8 cellular contexts compared by ENCODE assay signal in genomic region chr6:14211596-14211961, GRCh38.
DNase-seq lines count a peak whose midpoint lies in the region; ATAC-seq and TF ChIP-seq lines count a peak whose summit lies in the region.

No MANE protein-coding gene starts in this region.

- H3K4me1 Mint-ChIP-seq in chondrocyte (ENCODE audit: low read depth) = peaks cover 15% of the 10 kb centered on the region
- peaks cover 38 to 74% of the 10 kb centered on the region in 2 donors for H3K4me1 Mint-ChIP-seq in stimulated activated naive B cell treated with anti-CD40 and anti-IgM and Interleukin-4, amounts not matched to agents 10 μg/mL and 1 μg/mL and 100 μg/mL, for 72 hours

- TF ChIP-seq CTCF in PC-9 (conservative IDR thresholded peaks at IDR 0.05) (no peak), chondrocyte (IDR thresholded peaks at IDR 0.05) (no peak)

- H3K27me3 ChIP-seq in GM23248 (replicated peaks; ENCODE audit: insufficient read depth) (no peaks in the 10 kb centered on the region), PC-9 (ENCODE audit: insufficient read depth, low read depth) (no peaks in the 10 kb centered on the region)

- no peaks in the 10 kb centered on the region for H4K20me1 ChIP-seq in GM23248 (ENCODE audit: insufficient read depth)
- H4K20me1 ChIP-seq in PC-9 (ENCODE audit: insufficient read depth) = no peaks in the 10 kb centered on the region

- DNase-seq in CMK (ENCODE audit: low read depth) (peak; percentile 18), GM23248 (peak; percentile 56), PC-9 (peak in 1 of 2 experiments; percentile 38), chondrocyte (ENCODE audit: low spot score) (no peak), left colon (peak; percentile 46 to 64), NCI-H345 (lab: John Stamatoyannopoulos, UW) (no peak)
- DNase-seq in stimulated activated naive B cell treated with anti-CD40 and anti-IgM and Interleukin-4, amounts not matched to agents 10 μg/mL and 1 μg/mL and 100 μg/mL, for 72 hours = no peak

- H3F3A ChIP-seq in GM23248 (ENCODE audit: insufficient read depth) (no peaks in the 10 kb centered on the region), PC-9 (ENCODE audit: insufficient read depth, low read depth) (peaks cover 4% of the 10 kb centered on the region; the same call in 1 of the 2 replicates)

- H3K27me3 Mint-ChIP-seq in chondrocyte (ENCODE audit: low read depth) = peaks cover 4% of the 10 kb centered on the region
- no peaks in the 10 kb centered on the region for H3K27me3 Mint-ChIP-seq in stimulated activated naive B cell treated with anti-CD40 and anti-IgM and Interleukin-4, amounts not matched to agents 10 μg/mL and 1 μg/mL and 100 μg/mL, for 72 hours

- H3K9me2 ChIP-seq in GM23248 (ENCODE audit: insufficient read depth) (no peaks in the 10 kb centered on the region), PC-9 (ENCODE audit: insufficient read depth) (no peaks in the 10 kb centered on the region)

- H3K9me3 ChIP-seq in GM23248 (ENCODE audit: low read depth) = no peaks in the 10 kb centered on the region
- no peaks in the 10 kb centered on the region for H3K9me3 ChIP-seq in PC-9 (ENCODE audit: insufficient read depth, low read depth)

- peaks cover 10% of the 10 kb centered on the region for H3K4me1 ChIP-seq in GM23248 (ENCODE audit: insufficient read depth)
- peaks cover 14% of the 10 kb centered on the region for H3K4me1 ChIP-seq in PC-9 (replicated peaks; ENCODE audit: insufficient read depth)

- H3K4me2 ChIP-seq in GM23248 (ENCODE audit: unreplicated experiment) = peak overlapping the region; percentile 83
- peak overlapping the region; percentile 88 for H3K4me2 ChIP-seq in PC-9

- H3K27ac ChIP-seq in GM23248 (peak overlapping the region; percentile 59), PC-9 (peak overlapping the region; percentile 51)

- CTCF ChIA-PET in PC-9 (lab: Charles Lee) = interaction anchor here (0.7 to 1.5 kb wide), 2 partner anchors 59 to 499 kb away, joined by 3 to 4 read pairs; no protein-coding TSS in a partner anchor

- intact Hi-C loops in PC-9 (cut with micrococcal nuclease; ENCODE audit: unreplicated experiment) (loop anchor here (1.0 to 10.0 kb wide), 9 partner anchors 163 to 1280 kb away; partner anchors contain the start of gene JARID2), left colon (cut with DNase I, micrococcal nuclease) (no loop called here)

- POLR2A ChIA-PET in PC-9 (lab: Charles Lee; ENCODE audit: unreplicated experiment) = interaction anchor here (0.6 kb wide), 1 partner anchor 289 kb away, joined by 3 read pairs; no protein-coding TSS in a partner anchor

- no peaks in the 10 kb centered on the region for H3K9me3 Mint-ChIP-seq in chondrocyte (ENCODE audit: low read depth)
- H3K9me3 Mint-ChIP-seq in stimulated activated naive B cell treated with anti-CD40 and anti-IgM and Interleukin-4, amounts not matched to agents 10 μg/mL and 1 μg/mL and 100 μg/mL, for 72 hours = peaks cover 0 to 1% of the 10 kb centered on the region in 2 donors

- ATAC-seq in left colon (peak; percentile 13), GM19351 (IDR thresholded peaks at IDR 0.05; ENCODE audit: unreplicated experiment) (no peak)
- peak; percentile 27 to 33 for ATAC-seq in stimulated activated naive B cell treated with anti-CD40 and anti-IgM and Interleukin-4, amounts not matched to agents 10 μg/mL and 1 μg/mL and 100 μg/mL, for 72 hours (replicated peaks)

- H3K27ac Mint-ChIP-seq in chondrocyte (ENCODE audit: unreplicated experiment) = peak overlapping the region; percentile 59
- peak overlapping the region; percentile 98 for H3K27ac Mint-ChIP-seq in stimulated activated naive B cell treated with anti-CD40 and anti-IgM and Interleukin-4, amounts not matched to agents 10 μg/mL and 1 μg/mL and 100 μg/mL, for 72 hours

- no TSS peak for BruUV-seq in PC-9 (replicated peaks; lab: Mats Ljungman, UMichigan)

- H2AFZ ChIP-seq in GM23248 = peak overlapping the region; percentile 62
- H2AFZ ChIP-seq in PC-9 = peak overlapping the region; percentile 92

- 21 to 37% methylated on average over 15 to 19 of the region's 19 CpGs for WGBS in GM23248 (ENCODE audit: low coverage in 1 of 2, low lambda C conversion rate in 2 of 2, missing lambda C conversion rate in 2 of 2), 2 experiments

- H3K36me3 Mint-ChIP-seq in chondrocyte (ENCODE audit: low read depth) = peaks cover 1% of the 10 kb centered on the region
- H3K36me3 Mint-ChIP-seq in stimulated activated naive B cell treated with anti-CD40 and anti-IgM and Interleukin-4, amounts not matched to agents 10 μg/mL and 1 μg/mL and 100 μg/mL, for 72 hours = peaks cover 31 to 52% of the 10 kb centered on the region in 2 donors

- H3K36me3 ChIP-seq in GM23248 (ENCODE audit: low read depth) (no peaks in the 10 kb centered on the region), PC-9 (ENCODE audit: low read depth) (no peaks in the 10 kb centered on the region)

- H3K4me3 ChIP-seq in GM23248 = peak overlapping the region; percentile 70
- peak overlapping the region; percentile 61 for H3K4me3 ChIP-seq in PC-9

- H3K79me2 ChIP-seq in GM23248 (ENCODE audit: insufficient read depth) (no peaks in the 10 kb centered on the region), PC-9 (ENCODE audit: low read depth) (no peaks in the 10 kb centered on the region)

- H3K4me3 Mint-ChIP-seq in chondrocyte (ENCODE audit: unreplicated experiment) = peak overlapping the region; percentile 80
- peak overlapping the region; percentile 83 to 86 for H3K4me3 Mint-ChIP-seq in stimulated activated naive B cell treated with anti-CD40 and anti-IgM and Interleukin-4, amounts not matched to agents 10 μg/mL and 1 μg/mL and 100 μg/mL, for 72 hours

- H3K9ac ChIP-seq in GM23248 = peak overlapping the region; percentile 85

- in situ Hi-C loops in GM23248 (cut with MboI) = loop anchor here (10.0 kb wide), 1 partner anchor 1283 kb away; no protein-coding TSS in a partner anchor

Comparison
In these comparisons a context has a peak if more than half of its experiments do, and no peak if none do; other contexts are left out.
1. DNase-seq: peak in CMK (single experiment), GM23248 (single experiment) and left colon (2 of 2); none in chondrocyte (single experiment), stimulated activated naive B cell treated with anti-CD40 and anti-IgM and Interleukin-4, amounts not matched to agents 10 μg/mL and 1 μg/mL and 100 μg/mL, for 72 hours (single experiment) and NCI-H345 (single experiment).